Comparison of ENCODE assay signal across 23 cellular contexts in genomic region chr1:18060331-18060730, GRCh38. TPM values are rescaled to one million over a fixed set of nuclear protein-coding genes. Genes with fewer than 3 reads are reported as not detected.
DNase-seq lines count a peak whose midpoint lies in the region; ATAC-seq lines count a peak whose summit lies in the region.
"Had no signal": no experiment of that assay in that cellular context is flagged by ENCODE, and none has a peak within 500 bp of the region (broad histone marks: within the 10 kb centered on the region; RNA-seq: fewer than 3 reads in every experiment).

No MANE protein-coding gene starts in this region.

- H3K9ac ChIP-seq in trophoblast cell (ENCODE audit: low read length) = no peak overlapping the region
- H3K9ac ChIP-seq: BLaER1 had no signal

- ATAC-seq in HG02678 (IDR thresholded peaks at IDR 0.05; ENCODE audit: unreplicated experiment) = no peak
- ATAC-seq: A549 had no signal

- peak overlapping the region; percentile 28 for H3K23ac ChIP-seq in trophoblast cell (ENCODE audit: low read length)

- H3K9me3 ChIP-seq in trophoblast cell (ENCODE audit: insufficient read depth, low read depth, low read length) = no peaks in the 10 kb centered on the region
- H3K9me3 ChIP-seq: A549, BE2C, BLaER1 had no signal

- H3K27me3 ChIP-seq in trophoblast cell (ENCODE audit: insufficient read depth, low read length) = no peaks in the 10 kb centered on the region
- H3K27me3 ChIP-seq: BE2C, BLaER1 had no signal

- no peak overlapping the region for H2AFZ ChIP-seq in trophoblast cell (ENCODE audit: insufficient read depth, low read length, poor library complexity)

- no peak overlapping the region for H2AK5ac ChIP-seq in trophoblast cell (ENCODE audit: low read length)

- no peak overlapping the region for H4K8ac ChIP-seq in trophoblast cell (ENCODE audit: low read depth, low read length)

- H3K9me3 Mint-ChIP-seq in activated T-cell treated with anti-CD3 and anti-CD28 coated beads, Interleukin-2, amount 50 U/mL, for 24 hours = peaks cover 5% of the 10 kb centered on the region

- no peak overlapping the region for H3K4me3 ChIP-seq in trophoblast cell (ENCODE audit: low read depth, low read length)
- H3K4me3 ChIP-seq: A549, BLaER1 had no signal

- H3K27ac ChIP-seq in trophoblast cell (ENCODE audit: low read depth, low read length) = no peak overlapping the region
- H3K27ac ChIP-seq: 22Rv1, A549, BLaER1 had no signal

- H3K4me3 Mint-ChIP-seq in activated T-cell treated with anti-CD3 and anti-CD28 coated beads, Interleukin-2, amount 50 U/mL, for 24 hours = no peak overlapping the region
- H3K4me3 Mint-ChIP-seq: CD14-positive monocyte; CD4-positive, alpha-beta memory T cell; CD4-positive, CD25-positive, alpha-beta regulatory T cell; CD8-positive, alpha-beta memory T cell had no signal

- no peak overlapping the region for H3K4me2 ChIP-seq in trophoblast cell (ENCODE audit: low read length)
- H3K4me2 ChIP-seq: A549, BLaER1 had no signal

- no peaks in the 10 kb centered on the region for H3K4me1 ChIP-seq in trophoblast cell (ENCODE audit: control insufficient read depth in 1 of 2, insufficient read depth in 2 of 2, low read length in 2 of 2)
- H3K4me1 ChIP-seq: A549, BE2C, BLaER1 had no signal

- H3K27me3 Mint-ChIP-seq in activated T-cell treated with anti-CD3 and anti-CD28 coated beads, Interleukin-2, amount 50 U/mL, for 24 hours = peaks cover 29% of the 10 kb centered on the region
- H3K27me3 Mint-ChIP-seq: CD4-positive, CD25-positive, alpha-beta regulatory T cell had no signal

- H3K14ac ChIP-seq in trophoblast cell (ENCODE audit: low read length) = no peak overlapping the region

- no peaks in the 10 kb centered on the region for H3K79me2 ChIP-seq in trophoblast cell (ENCODE audit: control insufficient read depth, insufficient read depth, low read length, poor library complexity)

- no peak overlapping the region for H2BK5ac ChIP-seq in trophoblast cell (ENCODE audit: low read depth, low read length, poor library complexity)

- H3K4me1 Mint-ChIP-seq in activated T-cell treated with anti-CD3 and anti-CD28 coated beads, Interleukin-2, amount 50 U/mL, for 24 hours (ENCODE audit: low read depth) = peaks cover 2% of the 10 kb centered on the region
- H3K4me1 Mint-ChIP-seq: CD14-positive monocyte; CD4-positive, CD25-positive, alpha-beta regulatory T cell; CD8-positive, alpha-beta memory T cell had no signal

- WGBS in trophoblast cell (ENCODE audit: extremely low coverage, insufficient coverage, insufficient read length) = no CpG with 5 or more reads among the region's 15 CpGs

- H4K91ac ChIP-seq in trophoblast cell (ENCODE audit: low read depth, low read length) = no peak overlapping the region

- DNase-seq in DMS153 (lab: John Stamatoyannopoulos, UW) = peak; percentile 35
- no peak for DNase-seq in DMS153 treated with DMSO at 0.1 percent for 48 hours (lab: John Stamatoyannopoulos, UW; ENCODE audit: unreplicated experiment)
- DNase-seq in NCI-H69 (lab: John Stamatoyannopoulos, UW) = peak; percentile 52
- DNase-seq in trophoblast cell = no peak
- DNase-seq in activated T-cell treated with anti-CD3 and anti-CD28 coated beads, Interleukin-2, amount 50 U/mL, for 24 hours = no peak
- no peak for DNase-seq in AML-193 (lab: John Stamatoyannopoulos, UW)
- DNase-seq: BE2C; C1 segment of cervical spinal cord; CD4-positive, alpha-beta memory T cell; CD4-positive, CD25-positive, alpha-beta regulatory T cell; CD8-positive, alpha-beta memory T cell; COR-L47; DMS 273 treated with DMSO at 0.1 percent for 48 hours; DMS53; DMS79; DND-41; EL; GF-D8 had no signal

- no peak overlapping the region for H4K12ac ChIP-seq in trophoblast cell (ENCODE audit: low read depth, low read length)

- H2BK120ac ChIP-seq in trophoblast cell (ENCODE audit: insufficient read depth, low read length, poor library complexity) = no peak overlapping the region

- H3K36me3 Mint-ChIP-seq in activated T-cell treated with anti-CD3 and anti-CD28 coated beads, Interleukin-2, amount 50 U/mL, for 24 hours (ENCODE audit: low read depth) = no peaks in the 10 kb centered on the region
- H3K36me3 Mint-ChIP-seq: CD14-positive monocyte; CD4-positive, alpha-beta memory T cell; CD4-positive, CD25-positive, alpha-beta regulatory T cell; CD8-positive, alpha-beta memory T cell had no signal

- H3K27ac Mint-ChIP-seq in activated T-cell treated with anti-CD3 and anti-CD28 coated beads, Interleukin-2, amount 50 U/mL, for 24 hours = no peak overlapping the region
- H3K27ac Mint-ChIP-seq: CD14-positive monocyte; CD4-positive, alpha-beta memory T cell; CD4-positive, CD25-positive, alpha-beta regulatory T cell; CD8-positive, alpha-beta memory T cell had no signal

- H3K79me1 ChIP-seq in trophoblast cell (ENCODE audit: low read length) = no peaks in the 10 kb centered on the region

- H2BK12ac ChIP-seq in trophoblast cell (ENCODE audit: low read length) = no peak overlapping the region

- H3K36me3 ChIP-seq in trophoblast cell (ENCODE audit: control insufficient read depth in 1 of 2, insufficient read depth in 2 of 2, low read length in 2 of 2) = no peaks in the 10 kb centered on the region
- H3K36me3 ChIP-seq: BE2C, BLaER1 had no signal

- no peak overlapping the region for H3K18ac ChIP-seq in trophoblast cell (ENCODE audit: low read length)

- no peak overlapping the region for H3K4ac ChIP-seq in trophoblast cell (ENCODE audit: low read depth, low read length)

RNA-seq across cellular contexts. Expression of gene IGSF21, which starts 47.3 kb away (rescaled TPM):
- polyA plus RNA-seq in trophoblast cell (2013) = 0.15 and 0.27 TPM in 2 replicates
- polyA plus RNA-seq: A549; CD14-positive monocyte; CD4-positive, alpha-beta memory T cell; CD4-positive, CD25-positive, alpha-beta regulatory T cell; CD8-positive, alpha-beta memory T cell had no signal

Comparison
In these comparisons a context has a peak if more than half of its experiments do, and no peak if none do; other contexts are left out.
1. DNase-seq: peak in DMS153 (single experiment) and NCI-H69 (single experiment); none in DMS153 treated with DMSO at 0.1 percent for 48 hours (single experiment), trophoblast cell (0 of 2), activated T-cell treated with anti-CD3 and anti-CD28 coated beads, Interleukin-2, amount 50 U/mL, for 24 hours (single experiment) and AML-193 (0 of 2).